In the genomic region with DNA sequence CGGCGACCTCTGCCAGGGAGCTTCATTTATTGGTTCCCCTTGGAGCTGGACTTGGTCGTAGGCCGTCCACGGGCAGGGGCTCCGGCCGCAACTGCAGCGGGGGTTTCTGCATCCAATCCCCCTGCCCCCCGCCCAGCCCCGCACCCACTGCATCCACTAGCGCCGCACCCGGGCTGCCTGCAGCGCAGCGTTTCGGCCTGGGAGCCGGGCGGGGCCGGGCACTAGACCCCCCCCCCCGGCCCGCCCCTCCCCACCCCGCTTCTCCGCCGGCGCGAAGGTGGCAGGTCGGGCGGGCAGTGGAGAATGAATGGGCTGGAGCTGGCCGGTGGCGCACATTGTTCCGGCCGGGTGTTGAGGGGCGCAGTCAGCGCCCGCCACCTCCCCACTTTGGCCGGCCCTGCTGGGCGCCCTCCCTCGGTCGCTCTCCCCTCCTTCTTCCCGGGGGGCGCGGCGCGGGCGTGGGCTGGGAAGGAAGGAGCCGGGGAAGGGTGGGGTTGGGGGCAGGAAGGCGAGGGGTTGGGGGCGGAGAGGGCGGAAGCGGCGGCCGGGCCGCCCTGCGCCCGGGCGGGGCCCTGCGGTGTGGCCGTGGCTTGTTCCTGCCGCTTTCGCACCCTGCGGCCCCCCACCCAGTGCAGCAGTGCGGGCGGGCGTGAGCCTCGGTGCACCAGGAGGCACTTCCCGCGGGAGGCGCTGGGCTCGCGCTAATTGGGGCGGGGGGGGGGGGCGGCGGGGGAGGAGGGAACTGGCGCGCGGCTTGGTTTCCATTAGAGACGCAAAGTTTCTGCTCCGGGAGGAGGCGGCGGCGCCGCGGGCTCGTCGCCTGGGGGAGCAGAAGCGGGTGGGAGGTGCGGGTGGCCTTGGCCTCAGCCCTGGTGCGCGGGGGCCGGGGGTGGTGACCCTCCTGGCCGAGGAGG, we compare ENCODE assay signal across 8 cellular contexts. TPM values are rescaled to one million over a fixed set of nuclear protein-coding genes. Genes with fewer than 3 reads are reported as not detected.
DNase-seq lines count a peak whose midpoint lies in the region; ATAC-seq and TF ChIP-seq lines count a peak whose summit lies in the region.

No MANE protein-coding gene starts in this region.

- no peaks in the 10 kb centered on the region for H3K9me3 Mint-ChIP-seq in activated naive CD4-positive, alpha-beta T cell treated with anti-CD3 and anti-CD28 coated beads for 36 hours
- H3K9me3 Mint-ChIP-seq in glutamatergic neuron (ENCODE audit: unreplicated experiment) = peaks cover 14% of the 10 kb centered on the region
- H3K9me3 Mint-ChIP-seq in osteocyte (ENCODE audit: unreplicated experiment) = no peaks in the 10 kb centered on the region

- H3K9me3 ChIP-seq in SJSA1 (replicated peaks) (no peaks in the 10 kb centered on the region), transverse colon (no peaks in the 10 kb centered on the region)

- peak; percentile 24 for ATAC-seq in GM19035 (IDR thresholded peaks at IDR 0.05; ENCODE audit: unreplicated experiment)
- ATAC-seq in HG03432 (IDR thresholded peaks at IDR 0.05; ENCODE audit: unreplicated experiment) = peak; percentile 39

- no peak for TF ChIP-seq POLR2A in transverse colon (IDR thresholded peaks at IDR 0.05)

- CTCF ChIA-PET in activated naive CD4-positive, alpha-beta T cell treated with anti-CD3 and anti-CD28 coated beads for 36 hours (lab: Charles Lee) = interaction anchor here (0.7 to 0.8 kb wide), 2 partner anchors 14 to 146 kb away, joined by 3 to 7 read pairs; no protein-coding TSS in a partner anchor

- no peak for TF ChIP-seq EP300 in transverse colon (IDR thresholded peaks at IDR 0.05; ENCODE audit: low read depth)

- peak overlapping the region; percentile 87 for H3K27ac Mint-ChIP-seq in activated naive CD4-positive, alpha-beta T cell treated with anti-CD3 and anti-CD28 coated beads for 36 hours
- H3K27ac Mint-ChIP-seq in glutamatergic neuron (ENCODE audit: unreplicated experiment) (peak overlapping the region; percentile 98), osteocyte (ENCODE audit: unreplicated experiment) (peak overlapping the region; percentile 67)

- H3K4me1 Mint-ChIP-seq in activated naive CD4-positive, alpha-beta T cell treated with anti-CD3 and anti-CD28 coated beads for 36 hours (ENCODE audit: low read depth) = peaks cover 41% of the 10 kb centered on the region
- H3K4me1 Mint-ChIP-seq in glutamatergic neuron (ENCODE audit: low read depth, unreplicated experiment) (peaks cover 17% of the 10 kb centered on the region), osteocyte (ENCODE audit: unreplicated experiment) (peaks cover 29% of the 10 kb centered on the region)

- H3K27ac ChIP-seq in SJSA1 = peak overlapping the region; percentile 35; the same call in 1 of the 2 replicates
- peak overlapping the region; percentile 91 to 99 (median 96) for H3K27ac ChIP-seq in transverse colon

- intact Hi-C loops in activated naive CD4-positive, alpha-beta T cell treated with anti-CD3 and anti-CD28 coated beads for 36 hours (cut with micrococcal nuclease) = loop anchor here (1.0 to 5.0 kb wide), 9 partner anchors 55 to 850 kb away; partner anchors contain the start of gene PSMC1
- intact Hi-C loops in transverse colon (cut with DNase I; ENCODE audit: low total_unique reads) = loop anchor here (2.0 to 10.0 kb wide), 3 partner anchors 15 to 357 kb away; no protein-coding TSS in a partner anchor

- no peaks in the 10 kb centered on the region for H3K27me3 Mint-ChIP-seq in activated naive CD4-positive, alpha-beta T cell treated with anti-CD3 and anti-CD28 coated beads for 36 hours (ENCODE audit: low read depth)
- peaks cover 10% of the 10 kb centered on the region for H3K27me3 Mint-ChIP-seq in glutamatergic neuron (ENCODE audit: unreplicated experiment)
- no peaks in the 10 kb centered on the region for H3K27me3 Mint-ChIP-seq in osteocyte (ENCODE audit: unreplicated experiment)

- H3K4me3 Mint-ChIP-seq in activated naive CD4-positive, alpha-beta T cell treated with anti-CD3 and anti-CD28 coated beads for 36 hours = peak overlapping the region; percentile 96
- peak overlapping the region; percentile 97 for H3K4me3 Mint-ChIP-seq in glutamatergic neuron (ENCODE audit: unreplicated experiment)
- H3K4me3 Mint-ChIP-seq in osteocyte (ENCODE audit: unreplicated experiment) = peak overlapping the region; percentile 87

- 0% methylated on average over 50 of the region's 91 CpGs; no CpG with 5 or more reads in 1 of the 2 donors for WGBS in transverse colon (ENCODE audit: low coverage in 1 of 2), 2 donors

- peak; percentile 60 for DNase-seq in Ammon's horn (ENCODE audit: low spot score)
- peak; percentile 37 to 58 for DNase-seq in SJSA1 (ENCODE audit: low read depth in 1 of 2, low spot score in 2 of 2)
- peak; percentile 67 for DNase-seq in activated naive CD4-positive, alpha-beta T cell treated with anti-CD3 and anti-CD28 coated beads for 36 hours
- peak; percentile 73 for DNase-seq in glutamatergic neuron
- no peak for DNase-seq in osteocyte (ENCODE audit: extremely low spot score, unreplicated experiment)
- DNase-seq in transverse colon = peak; percentile 66

- H3K4me3 ChIP-seq in SJSA1 (peak overlapping the region; percentile 85), transverse colon (peak overlapping the region; percentile 59 to 97 (median 96))

- TF ChIP-seq CTCF in glutamatergic neuron (IDR thresholded peaks at IDR 0.05; ENCODE audit: partially characterized antibody, unreplicated experiment) = no peak
- no peak for TF ChIP-seq CTCF in osteocyte (IDR thresholded peaks at IDR 0.05)
- TF ChIP-seq CTCF in transverse colon (IDR thresholded peaks at IDR 0.05) = peak in 2 of 5 experiments; percentile 0 to 11

- H3K4me1 ChIP-seq in SJSA1 (replicated peaks) (peaks cover 25% of the 10 kb centered on the region), transverse colon (peaks cover 6 to 46% (median 36%) of the 10 kb centered on the region in 4 donors)

- in situ Hi-C loops in transverse colon (cut with MboI; ENCODE audit: low pct_ligation_motif_present in 1 of 4, low pct_unique_long_range_greater_than_20kb in 1 of 4, low sequenced_read_pairs in 3 of 4) = no loop called here

- H3K36me3 ChIP-seq in SJSA1 = peaks cover 42% of the 10 kb centered on the region
- H3K36me3 ChIP-seq in transverse colon = peaks cover 0 to 24% (median 16%) of the 10 kb centered on the region in 4 donors

- H3K36me3 Mint-ChIP-seq in activated naive CD4-positive, alpha-beta T cell treated with anti-CD3 and anti-CD28 coated beads for 36 hours (ENCODE audit: low read depth) = peaks cover 32% of the 10 kb centered on the region
- H3K36me3 Mint-ChIP-seq in glutamatergic neuron (ENCODE audit: unreplicated experiment) (no peaks in the 10 kb centered on the region), osteocyte (ENCODE audit: unreplicated experiment) (peaks cover 22% of the 10 kb centered on the region)

- H3K27me3 ChIP-seq in SJSA1 (replicated peaks) (no peaks in the 10 kb centered on the region), transverse colon (no peaks in the 10 kb centered on the region)

RNA-seq across cellular contexts. Expression of gene CALM1, which starts 0.8 kb away (rescaled TPM):
- total RNA-seq in SJSA1 (2014; rRNA removed; shearing (Covaris generic)) = 392 and 466 TPM in 2 replicates
- total RNA-seq in activated naive CD4-positive, alpha-beta T cell treated with anti-CD3 and anti-CD28 coated beads for 36 hours = 100 to 1,000 TPM; 404 to 409 TPM
- total RNA-seq in glutamatergic neuron (ENCODE audit: unreplicated experiment) (590 TPM), osteocyte (184 and 199 TPM in 2 replicates), transverse colon (1,000 to 10,000 TPM in 1 of 4 donors, 100 to 1,000 TPM in 3; 297 to 1,199 (median 723) TPM)
